Comparison of ENCODE assay signal across 9 cellular contexts in the genomic region with DNA sequence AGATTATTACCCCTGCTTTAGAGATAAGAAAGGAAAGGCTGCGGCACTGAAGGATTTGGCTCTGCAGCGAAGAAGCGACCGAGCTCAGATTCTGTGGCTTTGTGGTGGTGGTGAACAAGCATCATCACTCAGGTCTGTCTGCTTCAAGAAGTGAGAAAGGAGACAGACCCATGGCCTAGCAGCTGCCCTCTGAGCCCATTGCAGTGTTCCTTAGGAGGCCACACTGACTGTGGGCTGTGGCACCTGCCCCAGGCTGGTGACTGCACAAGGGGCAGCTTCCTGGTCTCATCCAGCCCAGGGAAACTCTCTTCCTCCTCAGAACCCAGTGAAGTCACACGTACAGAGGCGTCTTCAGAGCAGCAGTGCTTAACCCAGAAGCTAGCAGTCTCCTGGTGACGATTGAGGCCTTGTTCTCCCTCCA. TPM values are rescaled to one million over a fixed set of nuclear protein-coding genes. Genes with fewer than 3 reads are reported as not detected.
A peak's percentile ranks its signal among the peaks of the same experiment; 100 is the strongest.
DNase-seq lines count a peak whose midpoint lies in the region; ATAC-seq and TF ChIP-seq lines count a peak whose summit lies in the region.
"Had no signal": no experiment of that assay in that cellular context is flagged by ENCODE, and none has a peak within 500 bp of the region (broad histone marks: within the 10 kb centered on the region; RNA-seq: fewer than 3 reads in every experiment).

No MANE protein-coding gene starts in this region.

- TF ChIP-seq POLR2A in GM18505 (IDR thresholded peaks at IDR 0.05; ENCODE audit: borderline replicate concordance, extremely low read depth, insufficient read depth, insufficient read length): no peak

- no peak overlapping the region for H3K4me3 ChIP-seq in right cardiac atrium (ENCODE audit: low read length)

- peak overlapping the region; percentile 44 for H3K27ac ChIP-seq in right cardiac atrium (ENCODE audit: low read length)

- DNase-seq in right cardiac atrium (no peak), Right ventricle myocardium superior (no peak), mesothelial cell of epicardium (ENCODE audit: low spot score in 2 of 2, unreplicated experiment in 2 of 2) (no peak), type B pancreatic cell (ENCODE audit: extremely low spot score, unreplicated experiment) (no peak), UCSD-AML1 (lab: John Stamatoyannopoulos, UW; ENCODE audit: unreplicated experiment) (no peak), retina (no peak)
- DNase-seq in activated naive CD8-positive, alpha-beta T cell treated with anti-CD3 and anti-CD28 coated beads, Interleukin-2, amount 50 U/mL, for 24 hours: peak; percentile 52
- DNase-seq: NCI-H1694 treated with DMSO at 0.1 percent for 48 hours had no signal

- intact Hi-C loops in right cardiac atrium (cut with DNase I) (no loop called here), Right ventricle myocardium superior (cut with DNase I) (no loop called here)

- H3K9me3 Mint-ChIP-seq in activated naive CD8-positive, alpha-beta T cell treated with anti-CD3 and anti-CD28 coated beads, Interleukin-2, amount 50 U/mL, for 24 hours: no peaks in the 10 kb centered on the region
- H3K9me3 Mint-ChIP-seq in mesothelial cell of epicardium (no peaks in the 10 kb centered on the region), type B pancreatic cell (no peaks in the 10 kb centered on the region)

- ATAC-seq in right cardiac atrium (no peak), Right ventricle myocardium superior (ENCODE audit: poor library complexity) (no peak), GM18505 (IDR thresholded peaks at IDR 0.05; ENCODE audit: unreplicated experiment) (no peak)
- ATAC-seq in activated naive CD8-positive, alpha-beta T cell treated with anti-CD3 and anti-CD28 coated beads, Interleukin-2, amount 50 U/mL, for 24 hours: peak; percentile 11

- H3K27me3 Mint-ChIP-seq in activated naive CD8-positive, alpha-beta T cell treated with anti-CD3 and anti-CD28 coated beads, Interleukin-2, amount 50 U/mL, for 24 hours: no peaks in the 10 kb centered on the region
- H3K27me3 Mint-ChIP-seq in mesothelial cell of epicardium (ENCODE audit: low read depth) (no peaks in the 10 kb centered on the region), type B pancreatic cell (no peaks in the 10 kb centered on the region)

- 63% methylated on average over 7 of the region's 7 CpGs for WGBS in right cardiac atrium

- H3K27ac Mint-ChIP-seq in activated naive CD8-positive, alpha-beta T cell treated with anti-CD3 and anti-CD28 coated beads, Interleukin-2, amount 50 U/mL, for 24 hours: peak overlapping the region; percentile 60
- H3K27ac Mint-ChIP-seq in mesothelial cell of epicardium: peak overlapping the region; percentile 86
- peak overlapping the region; percentile 58 for H3K27ac Mint-ChIP-seq in type B pancreatic cell

- peaks cover 4% of the 10 kb centered on the region for H3K4me1 ChIP-seq in right cardiac atrium (ENCODE audit: control insufficient read depth, insufficient read depth, low read length)

- peaks cover 70% of the 10 kb centered on the region for H3K4me1 Mint-ChIP-seq in activated naive CD8-positive, alpha-beta T cell treated with anti-CD3 and anti-CD28 coated beads, Interleukin-2, amount 50 U/mL, for 24 hours
- H3K4me1 Mint-ChIP-seq in mesothelial cell of epicardium (peaks cover 63% of the 10 kb centered on the region), type B pancreatic cell (ENCODE audit: unreplicated experiment) (peaks cover 46% of the 10 kb centered on the region)

- peak overlapping the region; percentile 18 for H3K4me3 Mint-ChIP-seq in activated naive CD8-positive, alpha-beta T cell treated with anti-CD3 and anti-CD28 coated beads, Interleukin-2, amount 50 U/mL, for 24 hours
- H3K4me3 Mint-ChIP-seq in mesothelial cell of epicardium: no peak overlapping the region
- H3K4me3 Mint-ChIP-seq in type B pancreatic cell: no peak overlapping the region

- H3K9me3 ChIP-seq in right cardiac atrium (ENCODE audit: control insufficient read depth, low read length): no peaks in the 10 kb centered on the region

- H3K36me3 Mint-ChIP-seq in activated naive CD8-positive, alpha-beta T cell treated with anti-CD3 and anti-CD28 coated beads, Interleukin-2, amount 50 U/mL, for 24 hours (ENCODE audit: low read depth): no peaks in the 10 kb centered on the region
- no peaks in the 10 kb centered on the region for H3K36me3 Mint-ChIP-seq in mesothelial cell of epicardium
- peaks cover 4% of the 10 kb centered on the region for H3K36me3 Mint-ChIP-seq in type B pancreatic cell

- TF ChIP-seq CTCF in mesothelial cell of epicardium (IDR thresholded peaks at IDR 0.05; ENCODE audit: unreplicated experiment) (no peak), type B pancreatic cell (conservative IDR thresholded peaks at IDR 0.05) (no peak)

- no peaks in the 10 kb centered on the region for H3K27me3 ChIP-seq in right cardiac atrium (ENCODE audit: control insufficient read depth, insufficient read depth)

RNA-seq across cellular contexts. Expression of a gene that starts 22.3 kb away (rescaled TPM):
- total RNA-seq in right cardiac atrium: 10 to 100 TPM in 3 of 4 donors, 1 to 10 TPM in 1; 6.6 to 12.0 (median 10.4) TPM
- 5.9 TPM for polyA plus RNA-seq in right cardiac atrium
- total RNA-seq in Right ventricle myocardium superior: 15.7 TPM
- 45.7 to 47.4 TPM (median 46.2 TPM) in 3 replicates for total RNA-seq in mesothelial cell of epicardium
- 26.3 and 63.4 TPM in 2 replicates for total RNA-seq in type B pancreatic cell (ENCODE audit: low replicate concordance)
